18 cellular contexts compared by ENCODE assay signal in genomic region chr2:9793156-9793917, GRCh38.
"Had no signal": no experiment of that assay in that cellular context is flagged by ENCODE, and none has a peak within 500 bp of the region (broad histone marks: within the 10 kb centered on the region; RNA-seq: fewer than 3 reads in every experiment).

No MANE protein-coding gene starts in this region.

- H3K4me1 ChIP-seq: colonic mucosa, vagina had no signal

- H3K9me3 Mint-ChIP-seq: activated naive CD8-positive, alpha-beta T cell treated with anti-CD3 and anti-CD28 coated beads, Interleukin-2, amount 10 ng/mL, durations not matched to agents 7 days and 5 days; mesothelial cell of epicardium had no signal

- H3K27ac ChIP-seq: colonic mucosa, esophagus muscularis mucosa, ovary, transverse colon, vagina had no signal

- H3K27me3 Mint-ChIP-seq: brain had no signal

- H3K27ac Mint-ChIP-seq: activated naive CD8-positive, alpha-beta T cell treated with anti-CD3 and anti-CD28 coated beads, Interleukin-2, amount 10 ng/mL, durations not matched to agents 7 days and 5 days; activated T-helper 1 cell treated with anti-CD3 and anti-CD28 coated beads, Interleukin-12 subunit alpha, Interleukin-12 subunit beta, Interleukin-2, Interleukin-4 antibody, amounts not matched to agents 30 ng/mL and 10 ng/mL and 1 ng/mL, durations not matched to agents 14 hours and 24 hours and 36 hours; mesothelial cell of epicardium had no signal

- H3K4me3 Mint-ChIP-seq: activated naive CD8-positive, alpha-beta T cell treated with anti-CD3 and anti-CD28 coated beads, Interleukin-2, amount 10 ng/mL, durations not matched to agents 7 days and 5 days; activated T-helper 1 cell treated with anti-CD3 and anti-CD28 coated beads, Interleukin-12 subunit alpha, Interleukin-12 subunit beta, Interleukin-2, Interleukin-4 antibody, amounts not matched to agents 30 ng/mL and 10 ng/mL and 1 ng/mL, durations not matched to agents 14 hours and 24 hours and 36 hours; brain; mesothelial cell of epicardium had no signal

- H3K27me3 ChIP-seq: colonic mucosa, esophagus muscularis mucosa, ovary, transverse colon, vagina had no signal

- H3K9me3 ChIP-seq: colonic mucosa, ovary, transverse colon, vagina had no signal

- H3K4me3 ChIP-seq: colonic mucosa, esophagus muscularis mucosa, ovary, transverse colon, vagina had no signal

- DNase-seq: activated CD4-positive, alpha-beta T cell treated with anti-CD3 and anti-CD28 coated beads for 1 hour; activated CD8-positive, alpha-beta memory T cell treated with anti-CD3 and anti-CD28 coated beads, Interleukin-2, amount 50 U/mL, for 48 hours; activated naive CD4-positive, alpha-beta T cell; activated naive CD8-positive, alpha-beta T cell treated with anti-CD3 and anti-CD28 coated beads, Interleukin-2, amount 10 ng/mL, durations not matched to agents 7 days and 5 days; central memory CD4-positive, alpha-beta T cell; colonic mucosa; hypothalamus; stimulated activated CD4-positive, alpha-beta T cell treated with anti-CD3 and anti-CD28 coated beads, Interleukin-12 subunit alpha, Interleukin-12 subunit beta, amount 100 ng/mL, for 4 hours; stimulated activated CD4-positive, alpha-beta T cell treated with anti-CD3 and anti-CD28 coated beads, Interleukin-2, amount 100 ng/mL, for 24 hours; substantia nigra; T1000; transverse colon had no signal

- H3K36me3 Mint-ChIP-seq: activated naive CD8-positive, alpha-beta T cell treated with anti-CD3 and anti-CD28 coated beads, Interleukin-2, amount 10 ng/mL, durations not matched to agents 7 days and 5 days; brain; mesothelial cell of epicardium had no signal

- H3K36me3 ChIP-seq: colonic mucosa, esophagus muscularis mucosa, ovary, transverse colon, vagina had no signal
